ENCODE assay signal across 1 cellular context in genomic region chr15:56187665-56188064, GRCh38.
TF ChIP-seq lines count a peak whose summit lies in the region.

No MANE protein-coding gene starts in this region.

TF ChIP-seq in HepG2, 621 proteins besides CTCF, POLR2A, EP300 and RAD21 (continued from another document and continues in another):
- no peak for TF ChIP-seq MTERF4 (CRISPR knock-in tag; IDR thresholded peaks at IDR 0.05)
- no peak for TF ChIP-seq TGIF2 (CRISPR knock-in tag; IDR thresholded peaks at IDR 0.05)
- TF ChIP-seq KDM5A (IDR thresholded peaks at IDR 0.05; ENCODE audit: borderline replicate concordance, low read length): no peak
- no peak for TF ChIP-seq THAP11 (CRISPR knock-in tag; IDR thresholded peaks at IDR 0.05)
- 0 out of 2 replicates have a peak, but pooled peaks have one; percentile 13 for TF ChIP-seq BCL6 (CRISPR knock-in tag; IDR thresholded peaks at IDR 0.05)
- TF ChIP-seq GZF1 (CRISPR knock-in tag; IDR thresholded peaks at IDR 0.05): no peak
- TF ChIP-seq ZNF605 (CRISPR knock-in tag; IDR thresholded peaks at IDR 0.05): no peak
- no peak for TF ChIP-seq ZBTB49 (CRISPR knock-in tag; IDR thresholded peaks at IDR 0.05; ENCODE audit: borderline replicate concordance)
- no peak for TF ChIP-seq AKNA (CRISPR knock-in tag; IDR thresholded peaks at IDR 0.05; ENCODE audit: borderline replicate concordance)
- no peak for TF ChIP-seq IRF1 (CRISPR knock-in tag; IDR thresholded peaks at IDR 0.05; ENCODE audit: low read depth)
- TF ChIP-seq HNF1B (CRISPR knock-in tag; IDR thresholded peaks at IDR 0.05): no peak
- TF ChIP-seq NFIB (CRISPR knock-in tag; IDR thresholded peaks at IDR 0.05; ENCODE audit: borderline replicate concordance): no peak
- no peak for TF ChIP-seq SMC3 (IDR thresholded peaks at IDR 0.05; ENCODE audit: low read length)
- no peak for TF ChIP-seq ZNF558 (CRISPR knock-in tag; IDR thresholded peaks at IDR 0.05; ENCODE audit: borderline replicate concordance)
- peak; percentile 77; the same call in 1 of the 2 replicates for TF ChIP-seq ZNF362 (CRISPR knock-in tag; IDR thresholded peaks at IDR 0.05; ENCODE audit: borderline replicate concordance)
- TF ChIP-seq CSRNP1 (CRISPR knock-in tag; IDR thresholded peaks at IDR 0.05): no peak
- no peak for TF ChIP-seq PHF5A (CRISPR knock-in tag; IDR thresholded peaks at IDR 0.05; ENCODE audit: low read depth, unreplicated experiment)
- no peak for TF ChIP-seq MLX (CRISPR knock-in tag; IDR thresholded peaks at IDR 0.05)
- TF ChIP-seq IKZF4 (CRISPR knock-in tag; IDR thresholded peaks at IDR 0.05; ENCODE audit: borderline replicate concordance, low read depth, not compliant biosample characterization): no peak
- TF ChIP-seq ZNF432 (CRISPR knock-in tag; IDR thresholded peaks at IDR 0.05; ENCODE audit: borderline replicate concordance): no peak
- no peak for TF ChIP-seq ZNF383 (CRISPR knock-in tag; IDR thresholded peaks at IDR 0.05; ENCODE audit: borderline replicate concordance)
- no peak for TF ChIP-seq ZNF180 (CRISPR knock-in tag; IDR thresholded peaks at IDR 0.05; ENCODE audit: borderline replicate concordance, low read depth)
- TF ChIP-seq PPARG (CRISPR knock-in tag; conservative IDR thresholded peaks at IDR 0.05): no peak
- no peak for TF ChIP-seq ZNF652 (CRISPR knock-in tag; IDR thresholded peaks at IDR 0.05; ENCODE audit: borderline replicate concordance, low read depth)
- no peak for TF ChIP-seq MAF1 (CRISPR knock-in tag; IDR thresholded peaks at IDR 0.05; ENCODE audit: borderline replicate concordance)
- no peak for TF ChIP-seq ZNF121 (CRISPR knock-in tag; IDR thresholded peaks at IDR 0.05)
- TF ChIP-seq CEBPB (IDR thresholded peaks at IDR 0.05; ENCODE audit: borderline replicate concordance, low read depth, low read length): peak; percentile 4; the same call in 1 of the 2 replicates
- TF ChIP-seq HIVEP1 (CRISPR knock-in tag; IDR thresholded peaks at IDR 0.05): no peak
- no peak for TF ChIP-seq SRF (IDR thresholded peaks at IDR 0.05; ENCODE audit: low read depth, low read length)
- TF ChIP-seq ZNF281 (CRISPR knock-in tag; IDR thresholded peaks at IDR 0.05; ENCODE audit: borderline replicate concordance): no peak
- no peak for TF ChIP-seq MYC (CRISPR knock-in tag; IDR thresholded peaks at IDR 0.05; ENCODE audit: borderline replicate concordance)
- no peak for TF ChIP-seq ZNF598 (CRISPR knock-in tag; IDR thresholded peaks at IDR 0.05; ENCODE audit: borderline replicate concordance)
- no peak for TF ChIP-seq ZSCAN29 (CRISPR knock-in tag; conservative IDR thresholded peaks at IDR 0.05)
- 0 out of 2 replicates have a peak, but pooled peaks have one; percentile 30 for TF ChIP-seq HOMEZ (CRISPR knock-in tag; IDR thresholded peaks at IDR 0.05; ENCODE audit: low read depth)
- TF ChIP-seq POLR2G (IDR thresholded peaks at IDR 0.05; ENCODE audit: low read depth, low read length): no peak
- TF ChIP-seq ZNF274 (CRISPR knock-in tag; IDR thresholded peaks at IDR 0.05): no peak
